ENCODE assay signal across 11 cellular contexts in genomic region chr2:36964496-36965058, GRCh38. TPM values are rescaled to one million over a fixed set of nuclear protein-coding genes. Genes with fewer than 3 reads are reported as not detected.
DNase-seq lines count a peak whose midpoint lies in the region; FAIRE-seq and TF ChIP-seq lines count a peak whose summit lies in the region.
"Had no signal": no experiment of that assay in that cellular context is flagged by ENCODE, and none has a peak within 500 bp of the region (broad histone marks: within the 10 kb centered on the region; RNA-seq: fewer than 3 reads in every experiment).

No MANE protein-coding gene starts in this region.

- H3K4me3 ChIP-seq in WI38 (ENCODE audit: low read depth, low read length) (peak overlapping the region; percentile 67), fibroblast of villous mesenchyme (ENCODE audit: low read depth, low read length) (peak overlapping the region; percentile 85), spleen (peak overlapping the region in 4 of 8 donors; percentile 83 to 100 (median 95)), MG63 (no peak overlapping the region; the same call in 1 of the 2 replicates), prostate gland (no peak overlapping the region)

- intact Hi-C loops in spleen (cut with DNase I; ENCODE audit: low total_unique reads): no loop called here
- intact Hi-C loops in prostate gland (cut with DNase I): no loop called here

- no peak for FAIRE-seq in HTR-8/SVneo (lab: Jason Lieb, UNC)

- no peaks in the 10 kb centered on the region for H3K9me3 Mint-ChIP-seq in activated CD4-positive, alpha-beta T cell treated with anti-CD3 and anti-CD28 coated beads, Interleukin-2, amount 10 ng/mL, durations not matched to agents 7 days and 5 days

- DNase-seq in activated CD4-positive, alpha-beta T cell treated with anti-CD3 and anti-CD28 coated beads, Interleukin-2, amount 10 ng/mL, durations not matched to agents 7 days and 5 days: no peak
- no peak for DNase-seq in activated CD4-positive, alpha-beta T cell treated with anti-CD3 and anti-CD28 coated beads for 48 hours
- DNase-seq in fibroblast of villous mesenchyme (ENCODE audit: low read depth): no peak
- DNase-seq in spleen: no peak
- no peak for DNase-seq in MG63
- DNase-seq in prostate gland (ENCODE audit: low spot score): no peak
- no peak for DNase-seq in HTR-8/SVneo (ENCODE audit: insufficient read length, low spot score)
- DNase-seq: cortex of kidney, retina, T1000 had no signal

- H3K36me3 Mint-ChIP-seq in activated CD4-positive, alpha-beta T cell treated with anti-CD3 and anti-CD28 coated beads, Interleukin-2, amount 10 ng/mL, durations not matched to agents 7 days and 5 days (ENCODE audit: low read depth): peaks cover 30% of the 10 kb centered on the region

- CTCF ChIA-PET in activated CD4-positive, alpha-beta T cell treated with anti-CD3 and anti-CD28 coated beads, Interleukin-2, amount 10 ng/mL, durations not matched to agents 7 days and 5 days (lab: Charles Lee): no interaction called here

- TF ChIP-seq POLR2A in spleen (IDR thresholded peaks at IDR 0.05): no peak
- TF ChIP-seq POLR2A in prostate gland (IDR thresholded peaks at IDR 0.05): no peak

- H3K9me3 ChIP-seq in spleen: no peaks in the 10 kb centered on the region
- no peaks in the 10 kb centered on the region for H3K9me3 ChIP-seq in MG63
- H3K9me3 ChIP-seq in prostate gland: no peaks in the 10 kb centered on the region

- H3K27ac Mint-ChIP-seq in activated CD4-positive, alpha-beta T cell treated with anti-CD3 and anti-CD28 coated beads, Interleukin-2, amount 10 ng/mL, durations not matched to agents 7 days and 5 days: peak overlapping the region; percentile 94

- no peak for TF ChIP-seq CTCF in WI38 (IDR thresholded peaks at IDR 0.05; ENCODE audit: low read depth, low read length)
- no peak for TF ChIP-seq CTCF in fibroblast of villous mesenchyme (IDR thresholded peaks at IDR 0.05; ENCODE audit: insufficient read depth, low read depth, low read length)
- no peak for TF ChIP-seq CTCF in spleen (IDR thresholded peaks at IDR 0.05 in 8 of 11, conservative IDR thresholded peaks at IDR 0.05 in 3 of 11)
- TF ChIP-seq CTCF in prostate gland (IDR thresholded peaks at IDR 0.05): no peak

- 79 to 84% (median 80%) methylated on average over 5 of the region's 5 CpGs for WGBS in spleen, 5 donors
- 80% methylated on average over 5 of the region's 5 CpGs for WGBS in prostate gland

- H3K36me3 ChIP-seq in spleen (no peaks in the 10 kb centered on the region), MG63 (no peaks in the 10 kb centered on the region), prostate gland (no peaks in the 10 kb centered on the region)

- H3K27ac ChIP-seq in spleen (peak overlapping the region in 5 of 8 donors; percentile 44 to 97 (median 92)), prostate gland (no peak overlapping the region)

- H3K27me3 Mint-ChIP-seq in activated CD4-positive, alpha-beta T cell treated with anti-CD3 and anti-CD28 coated beads, Interleukin-2, amount 10 ng/mL, durations not matched to agents 7 days and 5 days: no peaks in the 10 kb centered on the region

- H3K4me1 Mint-ChIP-seq in activated CD4-positive, alpha-beta T cell treated with anti-CD3 and anti-CD28 coated beads, Interleukin-2, amount 10 ng/mL, durations not matched to agents 7 days and 5 days: peaks cover 64% of the 10 kb centered on the region

- peaks cover 19 to 70% (median 44%) of the 10 kb centered on the region in 6 donors for H3K4me1 ChIP-seq in spleen
- H3K4me1 ChIP-seq in prostate gland (replicated peaks): no peaks in the 10 kb centered on the region

- H3K4me3 Mint-ChIP-seq in activated CD4-positive, alpha-beta T cell treated with anti-CD3 and anti-CD28 coated beads, Interleukin-2, amount 10 ng/mL, durations not matched to agents 7 days and 5 days: peak overlapping the region; percentile 97

- POLR2A ChIA-PET in activated CD4-positive, alpha-beta T cell treated with anti-CD3 and anti-CD28 coated beads, Interleukin-2, amount 10 ng/mL, durations not matched to agents 7 days and 5 days (lab: Charles Lee): no interaction called here

- H3K27me3 ChIP-seq in spleen (replicated peaks in 1 of 7): no peaks in the 10 kb centered on the region
- H3K27me3 ChIP-seq in MG63: no peaks in the 10 kb centered on the region
- H3K27me3 ChIP-seq in prostate gland (replicated peaks; ENCODE audit: insufficient read depth): no peaks in the 10 kb centered on the region

RNA-seq across cellular contexts. Expression of gene STRN, which starts 1.8 kb away (rescaled TPM):
- total RNA-seq in activated CD4-positive, alpha-beta T cell treated with anti-CD3 and anti-CD28 coated beads, Interleukin-2, amount 10 ng/mL, durations not matched to agents 7 days and 5 days: 10 to 100 TPM; 39.4 to 39.5 TPM
- 14.2 and 16.4 TPM in 2 replicates for total RNA-seq in fibroblast of villous mesenchyme
- total RNA-seq in spleen: 10 to 100 TPM; 24.9 to 33.3 (median 29.5) TPM
- polyA plus RNA-seq in spleen: 1 to 10 TPM; 2.2 to 4.3 (median 2.9) TPM
- total RNA-seq in MG63 (2014; rRNA removed; shearing (Covaris generic); ENCODE audit: low replicate concordance): 5.9 and 8.1 TPM in 2 replicates
- 10 to 100 TPM; 15.0 to 32.3 TPM for total RNA-seq in prostate gland

Comparison
In these comparisons a context has a peak if more than half of its experiments do, and no peak if none do; other contexts are left out.
1. H3K4me3 ChIP-seq: peak in WI38 (single experiment) and fibroblast of villous mesenchyme (single experiment); none in MG63 (single experiment) and prostate gland (0 of 2).
2. H3K27ac ChIP-seq: peak in spleen (5 of 8); none in prostate gland (0 of 2).